Comparison of ENCODE assay signal across 18 cellular contexts in genomic region chr15:61459785-61460707, GRCh38.
DNase-seq lines count a peak whose midpoint lies in the region; ATAC-seq, FAIRE-seq and TF ChIP-seq lines count a peak whose summit lies in the region.
"Had no signal": no experiment of that assay in that cellular context is flagged by ENCODE, and none has a peak within 500 bp of the region (broad histone marks: within the 10 kb centered on the region; RNA-seq: fewer than 3 reads in every experiment).

No MANE protein-coding gene starts in this region.

- no peaks in the 10 kb centered on the region for H3K79me1 ChIP-seq in H1 (ENCODE audit: low read depth, low read length)
- H3K79me1 ChIP-seq in H9 (ENCODE audit: insufficient read depth, low read depth, low read length, poor library complexity, severe bottlenecking), result no peaks in the 10 kb centered on the region

- POLR2A ChIA-PET in H1 (lab: Charles Lee; ENCODE audit: partially characterized antibody), result no interaction called here

- H3K27ac ChIP-seq in H1 (ENCODE audit: low read depth, low read length), result no peak overlapping the region
- H3K27ac ChIP-seq in H9 (ENCODE audit: insufficient read length, low read depth, low read length), result no peak overlapping the region
- H3K27ac ChIP-seq: ascending aorta had no signal

- no peak for TF ChIP-seq EP300 in H1 (IDR thresholded peaks at IDR 0.05; ENCODE audit: borderline replicate concordance in 1 of 2, low read depth in 2 of 2, low read length in 2 of 2)

- no peak overlapping the region for H3K4me2 ChIP-seq in H1 (ENCODE audit: insufficient read depth in 1 of 2, low read depth in 2 of 2, low read length in 2 of 2)
- H3K4me2 ChIP-seq in H9 (ENCODE audit: insufficient read depth, insufficient read length, low read length), result no peak overlapping the region
- H3K4me2 ChIP-seq: GM23338 had no signal

- H3K14ac ChIP-seq in H1 (ENCODE audit: insufficient read length) (no peak overlapping the region), H9 (ENCODE audit: insufficient read depth, low read length) (no peak overlapping the region)

- ATAC-seq in HG02642 (IDR thresholded peaks at IDR 0.05; ENCODE audit: poor library complexity, unreplicated experiment) (no peak), GM18502 (IDR thresholded peaks at IDR 0.05; ENCODE audit: poor library complexity, unreplicated experiment) (no peak)
- ATAC-seq: activated CD4-positive, alpha-beta T cell treated with anti-CD3 and anti-CD28 coated beads for 36 hours; activated T-cell treated with anti-CD3 and anti-CD28 coated beads, Interleukin-2, amount 50 U/mL, for 72 hours; GM23338 had no signal

- H4K20me1 ChIP-seq in H1 (replicated peaks in 1 of 2; ENCODE audit: control insufficient read depth in 1 of 2, insufficient read depth in 2 of 2, low read length in 2 of 2) (no peaks in the 10 kb centered on the region), H9 (ENCODE audit: control insufficient read depth, insufficient read depth, insufficient read length) (no peaks in the 10 kb centered on the region)

- H3K18ac ChIP-seq in H1 (ENCODE audit: extremely low read depth, low read length) (no peak overlapping the region), H9 (ENCODE audit: insufficient read length, low read depth, low read length) (no peak overlapping the region)

- H2BK20ac ChIP-seq in H1 (ENCODE audit: low read length), result no peak overlapping the region
- H2BK20ac ChIP-seq in H9 (ENCODE audit: low read depth, low read length, poor library complexity, severe bottlenecking), result no peak overlapping the region

- 0 out of 2 replicates have a peak overlapping the region, but pooled peaks have one; percentile 31 for H2AFZ ChIP-seq in H1 (ENCODE audit: low read length)
- no peak overlapping the region for H2AFZ ChIP-seq in H9 (ENCODE audit: low read length)
- H2AFZ ChIP-seq: GM23338 had no signal

- H3K27me3 Mint-ChIP-seq in nephron progenitor cell (ENCODE audit: low read depth, poor library complexity) (no peaks in the 10 kb centered on the region), H9 (ENCODE audit: low read depth) (no peaks in the 10 kb centered on the region)

- CTCF ChIA-PET in H1 (lab: Charles Lee; ENCODE audit: partially characterized antibody), result interaction anchor here (0.6 kb wide), 1 partner anchor 83 kb away, joined by 4 read pairs; no protein-coding TSS in a partner anchor

- H2AK5ac ChIP-seq in H1 (ENCODE audit: low read depth, low read length), result no peak overlapping the region
- H2AK5ac ChIP-seq in H9 (ENCODE audit: insufficient read length, low read length), result no peak overlapping the region

- H3K4ac ChIP-seq in H1 (replicated peaks; ENCODE audit: insufficient read length, low read depth, low read length) (no peak overlapping the region), H9 (ENCODE audit: low read depth, low read length) (no peak overlapping the region)

- peak; percentile 15 for DNase-seq in EL
- DNase-seq in RKO (ENCODE audit: low spot score), result peak; percentile 16
- DNase-seq in H1 (ENCODE audit: low read depth in 1 of 2, low spot score in 2 of 2), result no peak
- DNase-seq in nephron progenitor cell, result no peak
- DNase-seq in H9, result no peak
- no peak for DNase-seq in retina
- DNase-seq: activated CD4-positive, alpha-beta T cell treated with anti-CD3 and anti-CD28 coated beads for 36 hours; activated T-cell treated with anti-CD3 and anti-CD28 coated beads, Interleukin-2, amount 50 U/mL, for 72 hours; naive B cell; NCI-H2081 treated with DMSO at 0.1 percent for 48 hours; NK-92 treated with Interleukin-12 subunit alpha and Interleukin-12 subunit beta, amount 100 ng/mL, for 24 hours; stimulated activated CD4-positive, alpha-beta T cell treated with anti-CD3 and anti-CD28 coated beads, Interleukin-12 subunit alpha, Interleukin-12 subunit beta, amount 100 ng/mL, for 4 hours; stimulated activated CD8-positive, alpha-beta memory T cell treated with anti-CD3 and anti-CD28 coated beads, Interleukin-4, amount 100 ng/mL, for 48 hours; T-helper 1 cell had no signal

- TF ChIP-seq CTCF in H1 (IDR thresholded peaks at IDR 0.05; ENCODE audit: control extremely low read depth in 1 of 3, insufficient read depth in 1 of 3, low read depth in 1 of 3, low read length in 3 of 3), result no peak
- TF ChIP-seq CTCF in nephron progenitor cell (IDR thresholded peaks at IDR 0.05), result no peak
- TF ChIP-seq CTCF in H9 (conservative IDR thresholded peaks at IDR 0.05), result no peak

- H3K27ac Mint-ChIP-seq in nephron progenitor cell (peak overlapping the region; percentile 22), H9 (no peak overlapping the region)
- H3K27ac Mint-ChIP-seq: activated CD4-positive, alpha-beta T cell treated with anti-CD3 and anti-CD28 coated beads for 36 hours; activated T-cell treated with anti-CD3 and anti-CD28 coated beads, Interleukin-2, amount 50 U/mL, for 72 hours; GM23338; naive B cell had no signal

- no peak overlapping the region for H2BK15ac ChIP-seq in H1 (ENCODE audit: low read length)
- no peak overlapping the region for H2BK15ac ChIP-seq in H9 (ENCODE audit: low read depth, low read length)

- H3K23ac ChIP-seq in H1 (ENCODE audit: insufficient read length) (no peak overlapping the region), H9 (ENCODE audit: insufficient read length, low read depth, low read length) (no peak overlapping the region)

- H3K9me3 Mint-ChIP-seq in nephron progenitor cell (no peaks in the 10 kb centered on the region), H9 (peaks cover 0 to 1% of the 10 kb centered on the region in 2 experiments; a peak in 1 of 5 replicates)
- H3K9me3 Mint-ChIP-seq: activated T-cell treated with anti-CD3 and anti-CD28 coated beads, Interleukin-2, amount 50 U/mL, for 72 hours had no signal

- FAIRE-seq in H1 (lab: Jason Lieb, UNC), result no peak

- H3K79me2 ChIP-seq in H1 (ENCODE audit: control insufficient read depth in 1 of 2, insufficient read depth in 2 of 2, low read length in 2 of 2) (no peaks in the 10 kb centered on the region), H9 (ENCODE audit: insufficient read depth, low read length) (no peaks in the 10 kb centered on the region)

- H3K4me3 ChIP-seq in H1 (ENCODE audit: extremely low read depth in 1 of 4, insufficient read depth in 2 of 4, low read depth in 3 of 4, low read length in 4 of 4), result no peak overlapping the region
- H3K4me3 ChIP-seq: ascending aorta, GM23338 had no signal

- H3K9me3 ChIP-seq in H1 (ENCODE audit: insufficient read depth in 2 of 2, low read depth in 1 of 2, low read length in 1 of 2) (0 out of 4 replicates have a peak, but pooled peaks cover 0 to under 1% of the 10 kb centered on the region in 2 experiments), H9 (ENCODE audit: control insufficient read depth, low read depth, low read length) (no peaks in the 10 kb centered on the region)
- H3K9me3 ChIP-seq: ascending aorta had no signal

- H4K91ac ChIP-seq in H1 (replicated peaks; ENCODE audit: insufficient read length, low read length) (no peak overlapping the region), H9 (ENCODE audit: insufficient read length, low read depth, low read length) (no peak overlapping the region)

- H3K56ac ChIP-seq in H1 (replicated peaks; ENCODE audit: insufficient read length, low read depth, low read length) (no peak overlapping the region), H9 (ENCODE audit: insufficient read length, low read depth, low read length) (no peak overlapping the region)

- no peak overlapping the region for H2BK120ac ChIP-seq in H1 (replicated peaks; ENCODE audit: low read depth, low read length)
- no peak overlapping the region for H2BK120ac ChIP-seq in H9 (ENCODE audit: low read depth, low read length, poor library complexity, severe bottlenecking)

- no peak overlapping the region for H3T11ph ChIP-seq in H9 (ENCODE audit: low read length)

- H3K9ac ChIP-seq in H1 (replicated peaks in 1 of 4; ENCODE audit: extremely low read depth in 1 of 4, low read depth in 3 of 4, low read length in 3 of 4) (no peak overlapping the region), H9 (ENCODE audit: extremely low read depth, insufficient read length, low read length) (no peak overlapping the region)

- no peak overlapping the region for H3K4me3 Mint-ChIP-seq in nephron progenitor cell
- H3K4me3 Mint-ChIP-seq in H9, result no peak overlapping the region
- H3K4me3 Mint-ChIP-seq: activated CD4-positive, alpha-beta T cell treated with anti-CD3 and anti-CD28 coated beads for 36 hours; activated T-cell treated with anti-CD3 and anti-CD28 coated beads, Interleukin-2, amount 50 U/mL, for 72 hours; GM23338; naive B cell had no signal

- H3K4me1 ChIP-seq in H1 (replicated peaks in 1 of 4; ENCODE audit: control insufficient read depth in 3 of 4, insufficient read depth in 4 of 4, low read length in 3 of 4) (no peaks in the 10 kb centered on the region), H9 (ENCODE audit: insufficient read depth, low read length) (no peaks in the 10 kb centered on the region)
- H3K4me1 ChIP-seq: ascending aorta had no signal

- H3K4me1 Mint-ChIP-seq in nephron progenitor cell, result peaks cover 5% of the 10 kb centered on the region
- H3K4me1 Mint-ChIP-seq in H9, result no peaks in the 10 kb centered on the region
- H3K4me1 Mint-ChIP-seq: activated CD4-positive, alpha-beta T cell treated with anti-CD3 and anti-CD28 coated beads for 36 hours; GM23338; naive B cell had no signal

- H4K5ac ChIP-seq in H1 (ENCODE audit: insufficient read length, low read depth, low read length), result no peak overlapping the region
- no peak overlapping the region for H4K5ac ChIP-seq in H9 (ENCODE audit: insufficient read length, low read depth, low read length)

- no peak overlapping the region for H2BK5ac ChIP-seq in H1 (ENCODE audit: low read depth, low read length)
- no peak overlapping the region for H2BK5ac ChIP-seq in H9 (ENCODE audit: insufficient read length, low read length)

- no peaks in the 10 kb centered on the region for H3K23me2 ChIP-seq in H1 (ENCODE audit: low read depth, low read length)
- no peaks in the 10 kb centered on the region for H3K23me2 ChIP-seq in H9 (ENCODE audit: insufficient read length, low read depth, low read length, poor library complexity, severe bottlenecking)

- H4K8ac ChIP-seq in H1 (ENCODE audit: extremely low read depth, insufficient read depth, low read length), result no peak overlapping the region
- no peak overlapping the region for H4K8ac ChIP-seq in H9 (replicated peaks; ENCODE audit: insufficient read length, low read depth, low read length)

- H3K36me3 ChIP-seq in H1 (ENCODE audit: control insufficient read depth in 2 of 4, insufficient read depth in 4 of 4, low read length in 3 of 4), result no peaks in the 10 kb centered on the region
- H3K36me3 ChIP-seq: ascending aorta had no signal

- H3K27me3 ChIP-seq in H1 (replicated peaks in 1 of 4; ENCODE audit: control insufficient read depth in 3 of 4, extremely low read depth in 1 of 4, insufficient read depth in 3 of 4, low read length in 3 of 4) (no peaks in the 10 kb centered on the region), H9 (ENCODE audit: insufficient read depth, low read length) (no peaks in the 10 kb centered on the region)
- H3K27me3 ChIP-seq: ascending aorta had no signal

- no peak for TF ChIP-seq POLR2A in H1 (IDR thresholded peaks at IDR 0.05; ENCODE audit: control extremely low read depth in 1 of 2, low read depth in 2 of 2, low read length in 2 of 2)

- no peak for TF ChIP-seq RAD21 in H1 (IDR thresholded peaks at IDR 0.05 in 1 of 2, conservative IDR thresholded peaks at IDR 0.05 in 1 of 2; ENCODE audit: low read depth in 2 of 2, low read length in 2 of 2)

- no peaks in the 10 kb centered on the region for H3K36me3 Mint-ChIP-seq in nephron progenitor cell (ENCODE audit: low read depth)
- no peaks in the 10 kb centered on the region for H3K36me3 Mint-ChIP-seq in H9 (ENCODE audit: insufficient read depth in 1 of 3, low read depth in 3 of 3)
- H3K36me3 Mint-ChIP-seq: naive B cell had no signal

- H2BK12ac ChIP-seq in H1 (ENCODE audit: low read depth, low read length), result no peak overlapping the region
- H2BK12ac ChIP-seq in H9 (ENCODE audit: insufficient read length, low read depth, low read length), result no peak overlapping the region

- 84% methylated on average over 9 of the region's 9 CpGs; no CpG with 5 or more reads in 1 of the 2 experiments for WGBS in H1 (ENCODE audit: extremely low coverage in 1 of 2, insufficient coverage in 1 of 2, insufficient read length in 1 of 2, insufficient replicate concordance in 2 of 2, low coverage in 1 of 2, low lambda C conversion rate in 2 of 2, missing lambda C conversion rate in 1 of 2), 2 experiments
- no CpG with 5 or more reads among the region's 9 CpGs for WGBS in H9 (ENCODE audit: extremely low coverage, insufficient read length, low lambda C conversion rate)

Comparison
In these comparisons a context has a peak if more than half of its experiments do, and no peak if none do; other contexts are left out.
1. DNase-seq: peak in EL (single experiment) and RKO (single experiment); none in H1 (0 of 2), nephron progenitor cell (single experiment), H9 (single experiment) and retina (single experiment).